8 cellular contexts compared by ENCODE assay signal in the genomic region with DNA sequence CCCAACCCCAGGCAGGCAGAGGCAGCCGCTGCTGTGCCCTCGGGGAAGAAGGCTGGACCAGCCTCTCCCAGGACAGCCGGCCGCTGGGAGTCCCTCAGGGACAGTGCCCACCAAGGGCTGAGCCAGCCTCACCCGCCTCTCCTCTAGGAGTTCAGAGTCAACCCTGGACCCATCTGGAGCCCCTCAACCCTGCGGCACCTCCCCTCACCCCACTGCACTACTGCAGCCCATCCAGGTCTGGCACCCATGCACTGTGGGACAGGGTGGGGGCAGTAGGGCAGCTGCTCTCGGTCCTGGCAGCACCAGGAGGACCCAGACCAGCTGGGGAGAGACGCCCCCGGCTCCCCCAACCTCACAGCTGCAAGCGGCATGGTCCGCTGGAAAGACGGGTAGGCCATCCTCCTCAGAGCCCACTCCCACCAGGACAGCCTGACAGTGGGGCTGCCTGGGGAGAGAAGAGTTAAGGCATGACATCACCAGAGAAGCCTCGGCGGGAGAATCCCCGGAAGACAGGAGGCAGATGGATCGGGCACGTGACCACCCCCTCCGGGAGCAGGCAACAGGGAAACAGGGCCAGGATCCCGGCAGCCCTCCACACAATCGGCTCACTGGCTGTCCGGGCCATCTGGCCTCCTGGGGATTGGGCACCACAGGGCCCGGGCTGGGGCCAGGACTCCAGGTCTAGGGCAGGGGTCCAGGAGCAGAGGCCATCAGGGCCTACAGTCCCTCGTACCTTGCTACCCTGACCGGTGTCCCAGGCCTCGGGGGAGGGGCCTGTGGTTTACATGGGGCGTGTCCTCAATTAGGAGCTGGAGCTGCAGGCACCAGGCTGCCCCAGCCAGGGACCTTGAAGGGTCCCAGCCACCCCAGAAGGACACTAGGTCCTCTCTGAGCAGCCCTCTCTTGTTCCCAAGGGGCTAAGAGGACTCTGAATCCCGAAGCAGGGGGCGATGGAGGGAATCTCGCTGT. TPM values are rescaled to one million over a fixed set of nuclear protein-coding genes. Genes with fewer than 3 reads are reported as not detected.
A peak's percentile ranks its signal among the peaks of the same experiment; 100 is the strongest.
DNase-seq lines count a peak whose midpoint lies in the region; ATAC-seq, FAIRE-seq and TF ChIP-seq lines count a peak whose summit lies in the region.

No MANE protein-coding gene starts in this region.

- H3K4me1 ChIP-seq in HUES48 (ENCODE audit: control insufficient read depth, insufficient read depth, low read length): peaks cover 32% of the 10 kb centered on the region
- H3K4me1 ChIP-seq in esophagus squamous epithelium: peaks cover 50 to 79% (median 62%) of the 10 kb centered on the region in 3 donors
- peaks cover 23% of the 10 kb centered on the region for H3K4me1 ChIP-seq in muscle layer of colon (ENCODE audit: insufficient read depth, low read length)

- no peaks in the 10 kb centered on the region for H3K9me3 ChIP-seq in HUES48 (ENCODE audit: control insufficient read depth, insufficient read depth, low read length)
- no peaks in the 10 kb centered on the region for H3K9me3 ChIP-seq in esophagus squamous epithelium
- no peaks in the 10 kb centered on the region for H3K9me3 ChIP-seq in muscle layer of colon (ENCODE audit: low read length)

- H3K27ac ChIP-seq in HUES48 (ENCODE audit: low read depth, low read length): peak overlapping the region; percentile 78
- peak overlapping the region; percentile 86 to 99 (median 98) for H3K27ac ChIP-seq in esophagus squamous epithelium
- peak overlapping the region; percentile 75 for H3K27ac ChIP-seq in muscle layer of colon (ENCODE audit: low read depth, low read length)

- 0 out of 2 replicates have a peak, but pooled peaks have one; percentile 8 for TF ChIP-seq CTCF in BJ (IDR thresholded peaks at IDR 0.05; ENCODE audit: insufficient read depth, low read depth, low read length)
- TF ChIP-seq CTCF in esophagus squamous epithelium (IDR thresholded peaks at IDR 0.05): no peak

- H3K4me3 ChIP-seq in BJ (ENCODE audit: low read depth, low read length) (peak overlapping the region; percentile 34), HUES48 (ENCODE audit: low read depth, low read length) (peak overlapping the region; percentile 47), esophagus squamous epithelium (peak overlapping the region; percentile 70 to 76 (median 74)), muscle layer of colon (ENCODE audit: low read depth in 1 of 2, low read length in 2 of 2) (peak overlapping the region; percentile 47 to 85)

- no peak for TF ChIP-seq POLR2A in esophagus squamous epithelium (IDR thresholded peaks at IDR 0.05)

- intact Hi-C loops in esophagus squamous epithelium (cut with DNase I): no loop called here

- 0 out of 2 replicates have a peak overlapping the region, but pooled peaks have one; percentile 28 for H3K9ac ChIP-seq in HUES48 (ENCODE audit: low read depth, low read length)
- H3K9ac ChIP-seq in muscle layer of colon (ENCODE audit: low read length): peak overlapping the region; percentile 60

- CTCF ChIA-PET in BJ (lab: Yijun Ruan, JAX): interaction anchor here (0.8 to 1.6 kb wide), 11 partner anchors 13 to 184 kb away, joined by 3 to 9 read pairs (median 3); no protein-coding TSS in a partner anchor

- POLR2A ChIA-PET in BJ (lab: Charles Lee): no interaction called here

- FAIRE-seq in urothelium cell line (lab: Jason Lieb, UNC): no peak

- peak; percentile 50 for ATAC-seq in SK-N-SH treated with all-trans-retinoic acid at 6 μM for 48 hours

- H3K27me3 ChIP-seq in BJ (ENCODE audit: control insufficient read depth, insufficient read depth, low read length) (no peaks in the 10 kb centered on the region), HUES48 (ENCODE audit: control insufficient read depth, insufficient read depth, low read length) (no peaks in the 10 kb centered on the region; the same call in 1 of the 2 replicates), esophagus squamous epithelium (no peaks in the 10 kb centered on the region), muscle layer of colon (ENCODE audit: control insufficient read depth in 1 of 2, insufficient read depth in 2 of 2, low read length in 2 of 2) (no peaks in the 10 kb centered on the region)

- WGBS in esophagus squamous epithelium, 2 donors: 7 to 17% methylated on average over 3 to 7 of the region's 29 CpGs

- H3K36me3 ChIP-seq in BJ (ENCODE audit: control insufficient read depth, insufficient read depth, low read length) (peaks cover 1% of the 10 kb centered on the region), HUES48 (ENCODE audit: control insufficient read depth, insufficient read depth, low read length) (no peaks in the 10 kb centered on the region), esophagus squamous epithelium (peaks cover 0 to 10% (median 0%) of the 10 kb centered on the region in 3 donors), muscle layer of colon (ENCODE audit: insufficient read depth, low read length) (no peaks in the 10 kb centered on the region)

- no peak for DNase-seq in BJ (ENCODE audit: low read depth)
- no peak for DNase-seq in esophagus squamous epithelium (lab: John Stamatoyannopoulos, UW)
- DNase-seq in urothelium cell line (ENCODE audit: low spot score): peak; percentile 77
- DNase-seq in NAMALWA (ENCODE audit: low spot score): no peak
- no peak for DNase-seq in stimulated activated CD4-positive, alpha-beta T cell treated with anti-CD3 and anti-CD28 coated beads, Interleukin-2, amount 100 ng/mL, for 48 hours

TF ChIP-seq in SK-N-SH treated with all-trans-retinoic acid at 6 μM for 48 hours, 23 proteins besides CTCF, POLR2A, EP300 and RAD21 (continues in another document):
- TF ChIP-seq SNAI2 (CRISPR knock-in tag; IDR thresholded peaks at IDR 0.05) (no peak), TCF4 (CRISPR knock-in tag; IDR thresholded peaks at IDR 0.05; ENCODE audit: borderline replicate concordance) (peak; percentile 23; the same call in 1 of the 2 replicates), OSR1 (CRISPR knock-in tag; IDR thresholded peaks at IDR 0.05) (no peak), POU6F1 (CRISPR knock-in tag; IDR thresholded peaks at IDR 0.05; ENCODE audit: borderline replicate concordance, low read depth) (no peak), ESRRG (CRISPR knock-in tag; IDR thresholded peaks at IDR 0.05) (no peak), BACH2 (CRISPR knock-in tag; IDR thresholded peaks at IDR 0.05; ENCODE audit: borderline replicate concordance) (no peak), ARNTL (CRISPR knock-in tag; IDR thresholded peaks at IDR 0.05; ENCODE audit: borderline replicate concordance, low read depth) (0 out of 2 replicates have a peak, but pooled peaks have one; percentile 56), ZNF70 (CRISPR knock-in tag; IDR thresholded peaks at IDR 0.05) (no peak), ZNF8 (CRISPR knock-in tag; IDR thresholded peaks at IDR 0.05) (0 out of 2 replicates have a peak, but pooled peaks have one; percentile 17)
- TF ChIP-seq, protein P1, sequence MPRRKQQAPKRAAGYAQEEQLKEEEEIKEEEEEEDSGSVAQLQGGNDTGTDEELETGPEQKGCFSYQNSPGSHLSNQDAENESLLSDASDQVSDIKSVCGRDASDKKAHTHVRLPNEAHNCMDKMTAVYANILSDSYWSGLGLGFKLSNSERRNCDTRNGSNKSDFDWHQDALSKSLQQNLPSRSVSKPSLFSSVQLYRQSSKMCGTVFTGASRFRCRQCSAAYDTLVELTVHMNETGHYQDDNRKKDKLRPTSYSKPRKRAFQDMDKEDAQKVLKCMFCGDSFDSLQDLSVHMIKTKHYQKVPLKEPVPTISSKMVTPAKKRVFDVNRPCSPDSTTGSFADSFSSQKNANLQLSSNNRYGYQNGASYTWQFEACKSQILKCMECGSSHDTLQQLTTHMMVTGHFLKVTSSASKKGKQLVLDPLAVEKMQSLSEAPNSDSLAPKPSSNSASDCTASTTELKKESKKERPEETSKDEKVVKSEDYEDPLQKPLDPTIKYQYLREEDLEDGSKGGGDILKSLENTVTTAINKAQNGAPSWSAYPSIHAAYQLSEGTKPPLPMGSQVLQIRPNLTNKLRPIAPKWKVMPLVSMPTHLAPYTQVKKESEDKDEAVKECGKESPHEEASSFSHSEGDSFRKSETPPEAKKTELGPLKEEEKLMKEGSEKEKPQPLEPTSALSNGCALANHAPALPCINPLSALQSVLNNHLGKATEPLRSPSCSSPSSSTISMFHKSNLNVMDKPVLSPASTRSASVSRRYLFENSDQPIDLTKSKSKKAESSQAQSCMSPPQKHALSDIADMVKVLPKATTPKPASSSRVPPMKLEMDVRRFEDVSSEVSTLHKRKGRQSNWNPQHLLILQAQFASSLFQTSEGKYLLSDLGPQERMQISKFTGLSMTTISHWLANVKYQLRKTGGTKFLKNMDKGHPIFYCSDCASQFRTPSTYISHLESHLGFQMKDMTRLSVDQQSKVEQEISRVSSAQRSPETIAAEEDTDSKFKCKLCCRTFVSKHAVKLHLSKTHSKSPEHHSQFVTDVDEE (CRISPR knock-in tag; IDR thresholded peaks at IDR 0.05): peak; percentile 78; the same call in 1 of the 2 replicates

RNA-seq across cellular contexts. Expression of gene ACAP3, which starts 3.1 kb away (rescaled TPM):
- 19.5 and 33.9 TPM in 2 replicates for polyA plus RNA-seq in BJ (2011; rRNA removed)
- polyA minus RNA-seq in BJ (2011; rRNA and poly(A)+ RNA removed): 26.2 and 30.9 TPM in 2 replicates
- 10 to 100 TPM; 36.4 to 66.7 (median 56.9) TPM for total RNA-seq in esophagus squamous epithelium

RNA-seq across cellular contexts. Expression of gene PUSL1, which starts 3.8 kb away (rescaled TPM):
- 11.9 and 18.2 TPM in 2 replicates for polyA plus RNA-seq in BJ (2011; rRNA removed)
- polyA minus RNA-seq in BJ (2011; rRNA and poly(A)+ RNA removed): 3.8 and 4.9 TPM in 2 replicates
- total RNA-seq in esophagus squamous epithelium: 10 to 100 TPM; 20.0 to 52.5 (median 33.2) TPM

RNA-seq across cellular contexts. Expression of gene INTS11, which starts 19.8 kb away (rescaled TPM):
- polyA plus RNA-seq in BJ (2011; rRNA removed): 52.0 and 95.8 TPM in 2 replicates
- polyA minus RNA-seq in BJ (2011; rRNA and poly(A)+ RNA removed): 65.8 and 103 TPM in 2 replicates
- 10 to 100 TPM; 61.5 to 82.0 (median 63.6) TPM for total RNA-seq in esophagus squamous epithelium

RNA-seq across cellular contexts. Expression of gene CPTP, which starts 20.0 kb away (rescaled TPM):
- polyA plus RNA-seq in BJ (2011; rRNA removed): 11.1 and 14.2 TPM in 2 replicates
- polyA minus RNA-seq in BJ (2011; rRNA and poly(A)+ RNA removed): 5.4 and 7.7 TPM in 2 replicates
- 10 to 100 TPM; 27.7 to 75.2 (median 33.4) TPM for total RNA-seq in esophagus squamous epithelium

RNA-seq across cellular contexts. Expression of gene SCNN1D, which starts 24.4 kb away (rescaled TPM):
- polyA plus RNA-seq in BJ (2011; rRNA removed): 1.1 and 1.9 TPM in 2 replicates
- 0.15 and 0.24 TPM in 2 replicates for polyA minus RNA-seq in BJ (2011; rRNA and poly(A)+ RNA removed)
- 1 to 10 TPM; 1.1 to 8.3 (median 1.5) TPM for total RNA-seq in esophagus squamous epithelium
